ENCODE assay signal across 1 cellular context in the genomic region with DNA sequence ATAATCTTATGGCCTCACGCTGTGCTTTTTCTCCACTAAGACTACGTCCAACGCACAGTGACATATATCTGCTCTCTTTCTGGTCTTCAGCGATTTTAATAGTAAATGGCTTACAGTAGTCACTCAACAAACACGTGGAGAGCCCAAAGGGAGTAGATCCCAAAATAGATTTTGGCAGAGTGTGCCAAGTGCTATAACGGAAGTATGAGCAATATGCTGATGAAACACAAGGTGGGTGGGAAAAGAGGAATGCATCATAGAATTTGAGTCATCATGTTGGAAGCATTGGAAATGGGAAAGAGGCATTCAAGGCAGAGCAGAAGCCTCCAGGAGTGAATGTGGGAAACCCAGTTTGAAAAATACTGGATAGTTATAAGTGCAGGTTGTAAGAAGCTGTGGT.
TF ChIP-seq lines count a peak whose summit lies in the region.

No MANE protein-coding gene starts in this region.

TF ChIP-seq in SK-N-SH, 30 proteins besides CTCF, POLR2A, EP300 and RAD21 (continued from another document):
- peak; percentile 35; the same call in 1 of the 2 replicates for TF ChIP-seq RXRA (IDR thresholded peaks at IDR 0.05; ENCODE audit: borderline replicate concordance, low read depth)
- peak; percentile 89 for TF ChIP-seq JUND (IDR thresholded peaks at IDR 0.05)
- 0 out of 2 replicates have a peak, but pooled peaks have one; percentile 14 for TF ChIP-seq GABPA (IDR thresholded peaks at IDR 0.05; ENCODE audit: low read depth)
- no peak for TF ChIP-seq TAF1 (IDR thresholded peaks at IDR 0.05; ENCODE audit: borderline replicate concordance, low read depth, low read length)
- no peak for TF ChIP-seq FOXM1 (IDR thresholded peaks at IDR 0.05; ENCODE audit: low read depth)
- TF ChIP-seq, protein P1, sequence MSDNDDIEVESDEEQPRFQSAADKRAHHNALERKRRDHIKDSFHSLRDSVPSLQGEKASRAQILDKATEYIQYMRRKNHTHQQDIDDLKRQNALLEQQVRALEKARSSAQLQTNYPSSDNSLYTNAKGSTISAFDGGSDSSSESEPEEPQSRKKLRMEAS (IDR thresholded peaks at IDR 0.05; ENCODE audit: low read depth): peak; percentile 81
